In genomic region chr16:30805056-30805369, GRCh38 we compare ENCODE assay signal across 8 cellular contexts. TPM values are rescaled to one million over a fixed set of nuclear protein-coding genes. Genes with fewer than 3 reads are reported as not detected.
DNase-seq lines count a peak whose midpoint lies in the region; ATAC-seq and TF ChIP-seq lines count a peak whose summit lies in the region.

No MANE protein-coding gene starts in this region.

- H3K36me3 ChIP-seq in iPS DF 6.9 (ENCODE audit: control insufficient read depth, insufficient read depth, low read length) (no peaks in the 10 kb centered on the region), spleen (no peaks in the 10 kb centered on the region)

- H3K4me1 ChIP-seq in iPS DF 6.9 (ENCODE audit: control insufficient read depth, insufficient read depth, low read length) (0 out of 2 replicates have a peak, but pooled peaks cover 2% of the 10 kb centered on the region), spleen (peaks cover 6 to 39% (median 16%) of the 10 kb centered on the region in 6 donors)

- no CpG with 5 or more reads among the region's 8 CpGs for WGBS in iPS DF 6.9 (ENCODE audit: insufficient coverage, insufficient read length)
- 52 to 65% (median 61%) methylated on average over 8 of the region's 8 CpGs for WGBS in spleen, 5 donors

- DNase-seq in HL-60 (ENCODE audit: low read depth in 1 of 2, low spot score in 1 of 2) (no peak), iPS DF 6.9 (ENCODE audit: low read depth, low spot score) (no peak), spleen (peak; percentile 69), EL (no peak)
- peak; percentile 26 for DNase-seq in activated naive CD4-positive, alpha-beta T cell treated with anti-CD3 and anti-CD28 coated beads, Interleukin-2, amount 50 U/mL, for 16 hours
- no peak for DNase-seq in activated effector memory CD4-positive, alpha-beta T cell treated with Interleukin-2 at 50 U/mL for 16 hours

- H3K9me3 ChIP-seq in iPS DF 6.9 (ENCODE audit: control insufficient read depth, insufficient read depth, low read length) (no peaks in the 10 kb centered on the region), spleen (no peaks in the 10 kb centered on the region)

- no peak for ATAC-seq in GM19452 (IDR thresholded peaks at IDR 0.05; ENCODE audit: unreplicated experiment)
- ATAC-seq in HG03175 (IDR thresholded peaks at IDR 0.05; ENCODE audit: unreplicated experiment) = no peak

- H3K4me3 ChIP-seq in HL-60 (replicated peaks; ENCODE audit: insufficient read depth, low read length) = peak overlapping the region; percentile 38; the same call in 1 of the 2 replicates
- H3K4me3 ChIP-seq in iPS DF 6.9 (ENCODE audit: low read length) = peak overlapping the region; percentile 69; the same call in 1 of the 2 replicates
- peak overlapping the region; percentile 39 to 89 (median 76) for H3K4me3 ChIP-seq in spleen

- TF ChIP-seq CTCF in HL-60 (IDR thresholded peaks at IDR 0.05; ENCODE audit: insufficient read depth, low read length) (no peak), spleen (IDR thresholded peaks at IDR 0.05 in 8 of 11, conservative IDR thresholded peaks at IDR 0.05 in 3 of 11) (no peak)

- intact Hi-C loops in spleen (cut with DNase I; ENCODE audit: low total_unique reads) = no loop called here

- no peaks in the 10 kb centered on the region for H3K27me3 ChIP-seq in HL-60 (ENCODE audit: insufficient read depth, poor library complexity, severe bottlenecking)
- peaks cover 9% of the 10 kb centered on the region; the same call in 1 of the 2 replicates for H3K27me3 ChIP-seq in iPS DF 6.9 (ENCODE audit: control insufficient read depth, insufficient read depth, low read length)
- H3K27me3 ChIP-seq in spleen (replicated peaks in 1 of 7) = peaks cover 0 to 4% (median 0%) of the 10 kb centered on the region in 7 donors

- TF ChIP-seq POLR2A in spleen (IDR thresholded peaks at IDR 0.05) = no peak

- H3K27ac ChIP-seq in HL-60 (replicated peaks) (peak overlapping the region; percentile 41; the same call in 1 of the 2 replicates), iPS DF 6.9 (ENCODE audit: low read length) (no peak overlapping the region), spleen (peak overlapping the region; percentile 43 to 89 (median 88))

RNA-seq across cellular contexts. Expression of gene ZNF629, which starts 18.0 kb away (rescaled TPM):
- total RNA-seq in spleen = 10 to 100 TPM in 5 of 7 donors, 1 to 10 TPM in 2; 7.6 to 13.9 (median 12.5) TPM
- 1 to 10 TPM; 1.3 to 3.1 (median 1.7) TPM for polyA plus RNA-seq in spleen

RNA-seq across cellular contexts. Expression of gene RNF40, which starts 42.9 kb away (rescaled TPM):
- total RNA-seq in spleen = 100 to 1,000 TPM in 2 of 7 donors, 10 to 100 TPM in 5; 65.9 to 111 (median 88.8) TPM
- 10 to 100 TPM; 38.1 to 63.9 (median 50.0) TPM for polyA plus RNA-seq in spleen

RNA-seq across cellular contexts. Expression of gene CFAP119, which starts 43.2 kb away (rescaled TPM):
- 1 to 10 TPM; 3.1 to 7.2 (median 4.1) TPM for total RNA-seq in spleen
- 10 to 100 TPM in 1 of 3 donors, 1 to 10 TPM in 2; 8.2 to 15.5 (median 8.3) TPM for polyA plus RNA-seq in spleen

RNA-seq across cellular contexts. Expression of gene PHKG2, which starts 56.8 kb away (rescaled TPM):
- 10 to 100 TPM; 28.5 to 36.7 (median 34.0) TPM for total RNA-seq in spleen
- polyA plus RNA-seq in spleen = 10 to 100 TPM; 30.3 to 51.6 (median 42.8) TPM

Comparison
In these comparisons a context has a peak if more than half of its experiments do, and no peak if none do; other contexts are left out.
1. DNase-seq: peak in activated naive CD4-positive, alpha-beta T cell treated with anti-CD3 and anti-CD28 coated beads, Interleukin-2, amount 50 U/mL, for 16 hours (single experiment) and spleen (single experiment); none in HL-60 (0 of 2), iPS DF 6.9 (single experiment), activated effector memory CD4-positive, alpha-beta T cell treated with Interleukin-2 at 50 U/mL for 16 hours (single experiment) and EL (single experiment).
2. Peak in every context shown above with its lines, with median percentiles within 50 percentile points of each other: H3K4me3 ChIP-seq.